In the genomic region with DNA sequence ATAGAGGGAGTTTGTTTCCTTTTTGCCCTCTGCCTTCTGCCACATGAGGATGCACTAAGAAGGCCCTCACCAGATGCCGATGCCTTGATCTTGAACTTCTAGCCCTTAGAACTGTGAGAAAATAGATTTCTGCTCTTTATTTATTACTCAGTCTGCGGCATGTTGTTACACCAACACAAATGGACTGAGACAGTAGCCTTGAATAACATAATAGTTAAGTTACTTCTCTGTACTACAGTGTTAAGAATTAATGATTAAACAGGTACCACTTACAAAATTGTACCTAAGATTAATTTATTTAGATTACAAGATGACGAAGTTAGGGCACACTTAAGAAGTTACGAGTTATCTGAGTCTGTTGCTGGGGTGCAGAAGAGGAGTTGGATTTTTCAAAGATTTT, we compare ENCODE assay signal across 26 cellular contexts. TPM values are rescaled to one million over a fixed set of nuclear protein-coding genes. Genes with fewer than 3 reads are reported as not detected.
DNase-seq lines count a peak whose midpoint lies in the region; ATAC-seq, FAIRE-seq and TF ChIP-seq lines count a peak whose summit lies in the region.
"Had no signal": no experiment of that assay in that cellular context is flagged by ENCODE, and none has a peak within 500 bp of the region (broad histone marks: within the 10 kb centered on the region; RNA-seq: fewer than 3 reads in every experiment).

No MANE protein-coding gene starts in this region.

- peaks cover 36% of the 10 kb centered on the region for H3K36me3 Mint-ChIP-seq in Caco-2 (ENCODE audit: insufficient read depth, unreplicated experiment)
- peaks cover 14% of the 10 kb centered on the region for H3K36me3 Mint-ChIP-seq in activated CD8-positive, alpha-beta T cell treated with anti-CD3 and anti-CD28 coated beads, Interleukin-2, amount 10 ng/mL, durations not matched to agents 7 days and 5 days (ENCODE audit: low read depth)

- no peaks in the 10 kb centered on the region for H3K27me3 ChIP-seq in Caco-2 (replicated peaks; ENCODE audit: control insufficient read depth, insufficient read depth, low read length)
- H3K27me3 ChIP-seq in DND-41 (ENCODE audit: insufficient read depth, low read length, poor library complexity) = no peaks in the 10 kb centered on the region
- H3K27me3 ChIP-seq in pancreas = no peaks in the 10 kb centered on the region
- H3K27me3 ChIP-seq in small intestine (ENCODE audit: control insufficient read depth in 2 of 2, insufficient read depth in 2 of 2, low read length in 2 of 2) = no peaks in the 10 kb centered on the region
- H3K27me3 ChIP-seq: BE2C, BLaER1 had no signal

- CTCF ChIA-PET in Caco-2 (lab: Charles Lee) = no interaction called here
- CTCF ChIA-PET in activated CD8-positive, alpha-beta T cell treated with anti-CD3 and anti-CD28 coated beads, Interleukin-2, amount 10 ng/mL, durations not matched to agents 7 days and 5 days (lab: Charles Lee) = no interaction called here

- H3K27me3 Mint-ChIP-seq in Caco-2 (ENCODE audit: insufficient read depth, unreplicated experiment) = no peaks in the 10 kb centered on the region
- no peaks in the 10 kb centered on the region for H3K27me3 Mint-ChIP-seq in activated CD8-positive, alpha-beta T cell treated with anti-CD3 and anti-CD28 coated beads, Interleukin-2, amount 10 ng/mL, durations not matched to agents 7 days and 5 days (ENCODE audit: low read depth)
- H3K27me3 Mint-ChIP-seq: CD4-positive, alpha-beta memory T cell; CD4-positive, CD25-positive, alpha-beta regulatory T cell; CD8-positive, alpha-beta memory T cell had no signal

- H3K4me2 ChIP-seq in DND-41 (ENCODE audit: insufficient read depth, low read length) = no peak overlapping the region
- H3K4me2 ChIP-seq: BLaER1 had no signal

- intact Hi-C loops in Caco-2 (cut with micrococcal nuclease; ENCODE audit: unreplicated experiment) (loop anchor here (1.0 kb wide), 1 partner anchor 215 kb away; no protein-coding TSS in a partner anchor), pancreas (cut with DNase I) (no loop called here)

- ATAC-seq in DND-41 (ENCODE audit: insufficient read depth, low read depth) (no peak), pancreas (peak; percentile 35 to 71 (median 56)), HG03280 (IDR thresholded peaks at IDR 0.05; ENCODE audit: unreplicated experiment) (no peak)
- ATAC-seq in activated CD8-positive, alpha-beta T cell treated with anti-CD3 and anti-CD28 coated beads, Interleukin-2, amount 10 ng/mL, durations not matched to agents 7 days and 5 days = no peak
- ATAC-seq: GM12878 had no signal

- DNase-seq in Caco-2 (no peak), DND-41 (no peak), pancreas (no peak), small intestine (peak; percentile 6)
- DNase-seq in stimulated activated CD8-positive, alpha-beta memory T cell treated with anti-CD3 and anti-CD28 coated beads, Interleukin-4, amount 100 ng/mL, for 48 hours = no peak
- DNase-seq in activated CD8-positive, alpha-beta T cell treated with anti-CD3 and anti-CD28 coated beads, Interleukin-2, amount 10 ng/mL, durations not matched to agents 7 days and 5 days = no peak
- DNase-seq: 8988T; ACHN; BE2C; C1 segment of cervical spinal cord; Calu3; CD4-positive, alpha-beta memory T cell; CD4-positive, CD25-positive, alpha-beta regulatory T cell; CD8-positive, alpha-beta memory T cell; COR-L47; DMS79 treated with DMSO at 0.1 percent for 48 hours; EL; GDM1 had no signal

- H2AFZ ChIP-seq in DND-41 (ENCODE audit: low read depth, low read length) = no peak overlapping the region

- H3K27ac ChIP-seq in DND-41 (ENCODE audit: low read length) = peak overlapping the region; percentile 40; the same call in 1 of the 2 replicates
- peak overlapping the region in 1 of 4 donors; percentile 24 for H3K27ac ChIP-seq in pancreas
- H3K27ac ChIP-seq in small intestine (ENCODE audit: low read depth in 1 of 2, low read length in 1 of 2) = no peak overlapping the region
- H3K27ac ChIP-seq: BLaER1 had no signal

- H3K9me3 Mint-ChIP-seq in Caco-2 (ENCODE audit: unreplicated experiment) = no peaks in the 10 kb centered on the region
- H3K9me3 Mint-ChIP-seq in activated CD8-positive, alpha-beta T cell treated with anti-CD3 and anti-CD28 coated beads, Interleukin-2, amount 10 ng/mL, durations not matched to agents 7 days and 5 days (ENCODE audit: insufficient read depth) = peaks cover 4% of the 10 kb centered on the region

- POLR2A ChIA-PET in Caco-2 (lab: Charles Lee) = no interaction called here
- POLR2A ChIA-PET in activated CD8-positive, alpha-beta T cell treated with anti-CD3 and anti-CD28 coated beads, Interleukin-2, amount 10 ng/mL, durations not matched to agents 7 days and 5 days (lab: Charles Lee) = no interaction called here

- WGBS in pancreas, 2 donors = 20 to 28% methylated on average over 4 of the region's 4 CpGs
- 29 to 75% (median 49%) methylated on average over 4 of the region's 4 CpGs for WGBS in small intestine, 3 donors

- no peak overlapping the region for H3K4me3 Mint-ChIP-seq in Caco-2 (ENCODE audit: unreplicated experiment)
- H3K4me3 Mint-ChIP-seq in activated CD8-positive, alpha-beta T cell treated with anti-CD3 and anti-CD28 coated beads, Interleukin-2, amount 10 ng/mL, durations not matched to agents 7 days and 5 days = no peak overlapping the region
- H3K4me3 Mint-ChIP-seq: CD14-positive monocyte; CD4-positive, alpha-beta memory T cell; CD4-positive, CD25-positive, alpha-beta regulatory T cell; CD8-positive, alpha-beta memory T cell had no signal

- H4K20me1 ChIP-seq in DND-41 (ENCODE audit: insufficient read depth, low read length) = no peaks in the 10 kb centered on the region

- H3K4me3 ChIP-seq in Caco-2 (ENCODE audit: low read depth, low read length) = no peak overlapping the region
- no peak overlapping the region for H3K4me3 ChIP-seq in DND-41 (ENCODE audit: low read depth in 1 of 2, low read length in 2 of 2)
- H3K4me3 ChIP-seq in pancreas = no peak overlapping the region
- no peak overlapping the region for H3K4me3 ChIP-seq in small intestine (ENCODE audit: low read depth in 1 of 2, low read length in 2 of 2)
- H3K4me3 ChIP-seq: BLaER1, GM12878 had no signal

- FAIRE-seq in pancreas (lab: Jason Lieb, UNC) = no peak
- no peak for FAIRE-seq in small intestine (lab: Jason Lieb, UNC)
- FAIRE-seq: A204.1, D721Med, GM12878, GM12892, GM18507 had no signal

- H3K36me3 ChIP-seq in Caco-2 (ENCODE audit: control insufficient read depth, insufficient read depth, low read length) = peaks cover 1% of the 10 kb centered on the region; the same call in 1 of the 2 replicates
- H3K36me3 ChIP-seq in DND-41 (ENCODE audit: insufficient read depth, low read length) = no peaks in the 10 kb centered on the region
- H3K36me3 ChIP-seq in pancreas = no peaks in the 10 kb centered on the region
- H3K36me3 ChIP-seq in small intestine (ENCODE audit: control insufficient read depth in 2 of 2, insufficient read depth in 2 of 2, low read length in 2 of 2) = no peaks in the 10 kb centered on the region
- H3K36me3 ChIP-seq: BE2C had no signal

- no peak for TF ChIP-seq CTCF in Caco-2 (IDR thresholded peaks at IDR 0.05; ENCODE audit: insufficient read depth in 1 of 2, low read depth in 1 of 2, low read length in 1 of 2, severe bottlenecking in 1 of 2, unreplicated experiment in 1 of 2)
- no peak for TF ChIP-seq CTCF in DND-41 (IDR thresholded peaks at IDR 0.05; ENCODE audit: borderline replicate concordance, extremely low read depth, low read length, poor library complexity, severe bottlenecking)
- no peak for TF ChIP-seq CTCF in pancreas (IDR thresholded peaks at IDR 0.05)

- H3K27ac Mint-ChIP-seq in Caco-2 (ENCODE audit: unreplicated experiment) = no peak overlapping the region
- H3K27ac Mint-ChIP-seq in activated CD8-positive, alpha-beta T cell treated with anti-CD3 and anti-CD28 coated beads, Interleukin-2, amount 10 ng/mL, durations not matched to agents 7 days and 5 days = no peak overlapping the region
- H3K27ac Mint-ChIP-seq: CD14-positive monocyte; CD4-positive, alpha-beta memory T cell; CD4-positive, CD25-positive, alpha-beta regulatory T cell had no signal

- peaks cover 22% of the 10 kb centered on the region for H3K4me1 ChIP-seq in Caco-2
- peaks cover 6% of the 10 kb centered on the region for H3K4me1 ChIP-seq in DND-41 (ENCODE audit: insufficient read depth, low read length)
- peaks cover 12 to 33% (median 18%) of the 10 kb centered on the region in 3 donors for H3K4me1 ChIP-seq in pancreas
- peaks cover 0 to 3% of the 10 kb centered on the region in 2 donors for H3K4me1 ChIP-seq in small intestine (ENCODE audit: control insufficient read depth in 2 of 2, insufficient read depth in 1 of 2, low read depth in 1 of 2, low read length in 1 of 2)
- H3K4me1 ChIP-seq: BE2C had no signal

- peaks cover 19% of the 10 kb centered on the region for H3K79me2 ChIP-seq in DND-41 (ENCODE audit: insufficient read depth, low read length)

- H3K9me3 ChIP-seq in Caco-2 (no peaks in the 10 kb centered on the region), DND-41 (ENCODE audit: insufficient read depth, low read length, severe bottlenecking) (no peaks in the 10 kb centered on the region), pancreas (no peaks in the 10 kb centered on the region), small intestine (ENCODE audit: control insufficient read depth, low read depth) (no peaks in the 10 kb centered on the region)
- H3K9me3 ChIP-seq: BE2C had no signal

- TSS peak; percentile 23 for BruUV-seq in Caco-2 (replicated peaks; lab: Mats Ljungman, UMichigan)

- peaks cover 26% of the 10 kb centered on the region for H3K4me1 Mint-ChIP-seq in Caco-2 (ENCODE audit: low read depth, unreplicated experiment)
- H3K4me1 Mint-ChIP-seq in activated CD8-positive, alpha-beta T cell treated with anti-CD3 and anti-CD28 coated beads, Interleukin-2, amount 10 ng/mL, durations not matched to agents 7 days and 5 days (ENCODE audit: low read depth) = no peaks in the 10 kb centered on the region

- no peak overlapping the region for H3K9ac ChIP-seq in DND-41 (ENCODE audit: low read depth, low read length)
- H3K9ac ChIP-seq: BLaER1 had no signal

RNA-seq across cellular contexts. Expression of a gene that starts 42.4 kb away (rescaled TPM):
- total RNA-seq in Caco-2 (2022) (120 and 123 TPM in 2 replicates), pancreas (10 to 100 TPM; 15.5 to 34.6 (median 24.2) TPM)
- polyA plus RNA-seq in pancreas (10 to 100 TPM in 1 of 2 donors, 1 to 10 TPM in 1; 7.1 to 17.4 TPM), small intestine (10 to 100 TPM; 11.0 to 11.6 (median 11.4) TPM)
- total RNA-seq in activated CD8-positive, alpha-beta T cell treated with anti-CD3 and anti-CD28 coated beads, Interleukin-2, amount 10 ng/mL, durations not matched to agents 7 days and 5 days = 10 to 100 TPM; 23.4 to 26.3 TPM

Comparison
In these comparisons a context has a peak if more than half of its experiments do, and no peak if none do; other contexts are left out.
1. ATAC-seq: peak in pancreas (4 of 4); none in DND-41 (single experiment), HG03280 (single experiment) and activated CD8-positive, alpha-beta T cell treated with anti-CD3 and anti-CD28 coated beads, Interleukin-2, amount 10 ng/mL, durations not matched to agents 7 days and 5 days (single experiment).